In genomic region chr3:44762690-44763089, GRCh38 we compare ENCODE assay signal across 10 cellular contexts. TPM values are rescaled to one million over a fixed set of nuclear protein-coding genes. Genes with fewer than 3 reads are reported as not detected.
DNase-seq lines count a peak whose midpoint lies in the region; ATAC-seq and TF ChIP-seq lines count a peak whose summit lies in the region.
"Had no signal": no experiment of that assay in that cellular context is flagged by ENCODE, and none has a peak within 500 bp of the region (broad histone marks: within the 10 kb centered on the region; RNA-seq: fewer than 3 reads in every experiment).

No MANE protein-coding gene starts in this region.

- peaks cover 43% of the 10 kb centered on the region for H3K79me2 ChIP-seq in smooth muscle cell (ENCODE audit: low read depth)

- H3K9me3 Mint-ChIP-seq in activated T-cell treated with anti-CD3 and anti-CD28 coated beads, Interleukin-2, amount 50 U/mL, for 72 hours = peaks cover 3 to 4% of the 10 kb centered on the region in 2 donors
- H3K9me3 Mint-ChIP-seq in T-cell = peaks cover 4 to 11% (median 4%) of the 10 kb centered on the region in 3 donors

- H3K9ac ChIP-seq in smooth muscle cell (ENCODE audit: low read depth) = no peak overlapping the region

- 38% methylated on average over 5 of the region's 5 CpGs for WGBS in smooth muscle cell (ENCODE audit: low lambda C conversion rate)

- H3K4me1 Mint-ChIP-seq in activated T-cell treated with anti-CD3 and anti-CD28 coated beads, Interleukin-2, amount 50 U/mL, for 72 hours (ENCODE audit: low read depth) = peaks cover 29% of the 10 kb centered on the region
- peaks cover 26 to 30% (median 27%) of the 10 kb centered on the region in 3 donors for H3K4me1 Mint-ChIP-seq in T-cell

- POLR2A ChIA-PET in T-cell (lab: Charles Lee) = interaction anchor here (0.7 kb wide), 2 partner anchors 243 to 424 kb away, joined by 3 to 5 read pairs; partner anchors contain the start of gene TCAIM (in 1 of the 2)

- no peaks in the 10 kb centered on the region for H3K27me3 ChIP-seq in smooth muscle cell (ENCODE audit: low read depth)

- CTCF ChIA-PET in T-cell (lab: Charles Lee) = interaction anchor here (0.7 to 1.2 kb wide), 2 partner anchors 33 to 100 kb away, joined by 5 to 7 read pairs; partner anchors contain the start of gene ZNF501 (in 1 of the 2)

- peak overlapping the region; percentile 91 for H2AFZ ChIP-seq in smooth muscle cell (ENCODE audit: low read depth)

- peaks cover 14% of the 10 kb centered on the region for H3K4me1 ChIP-seq in smooth muscle cell (ENCODE audit: low read depth)

- no peak for TF ChIP-seq CTCF in fibroblast of mammary gland (conservative IDR thresholded peaks at IDR 0.05; ENCODE audit: control insufficient read depth, insufficient read depth, low read depth, low read length)
- no peak for TF ChIP-seq CTCF in smooth muscle cell (IDR thresholded peaks at IDR 0.05; ENCODE audit: borderline replicate concordance, insufficient read depth, poor library complexity, severe bottlenecking)
- no peak for TF ChIP-seq CTCF in omental fat pad (IDR thresholded peaks at IDR 0.05)

- H4K20me1 ChIP-seq in smooth muscle cell (ENCODE audit: low read depth) = no peaks in the 10 kb centered on the region

- H3K27me3 Mint-ChIP-seq in activated T-cell treated with anti-CD3 and anti-CD28 coated beads, Interleukin-2, amount 50 U/mL, for 72 hours (ENCODE audit: low read depth) = no peaks in the 10 kb centered on the region
- H3K27me3 Mint-ChIP-seq in T-cell = no peaks in the 10 kb centered on the region

- no peak overlapping the region for H3K27ac ChIP-seq in smooth muscle cell (ENCODE audit: low read depth)

- H3K4me3 ChIP-seq in fibroblast of mammary gland (ENCODE audit: control insufficient read depth, low read depth, low read length) (peak overlapping the region; percentile 94), smooth muscle cell (peak overlapping the region; percentile 94)

- H3K4me3 Mint-ChIP-seq in activated T-cell treated with anti-CD3 and anti-CD28 coated beads, Interleukin-2, amount 50 U/mL, for 72 hours = peak overlapping the region; percentile 90 to 98
- H3K4me3 Mint-ChIP-seq in T-cell = peak overlapping the region; percentile 85 to 89 (median 85)

- ATAC-seq in activated T-cell treated with anti-CD3 and anti-CD28 coated beads, Interleukin-2, amount 50 U/mL, for 72 hours (replicated peaks in 1 of 2) = no peak
- ATAC-seq in T-cell (replicated peaks in 1 of 4) (no peak), omental fat pad (ENCODE audit: low FRiP score) (no peak), GM21390 (IDR thresholded peaks at IDR 0.05; ENCODE audit: unreplicated experiment) (no peak)

- peaks cover 21 to 59% of the 10 kb centered on the region in 2 donors for H3K36me3 Mint-ChIP-seq in activated T-cell treated with anti-CD3 and anti-CD28 coated beads, Interleukin-2, amount 50 U/mL, for 72 hours (ENCODE audit: insufficient read depth in 2 of 2)
- peaks cover 19% of the 10 kb centered on the region for H3K36me3 Mint-ChIP-seq in T-cell

- no peaks in the 10 kb centered on the region for H3F3A ChIP-seq in smooth muscle cell (ENCODE audit: low read depth)

- H3K36me3 ChIP-seq in smooth muscle cell (ENCODE audit: low read depth) = no peaks in the 10 kb centered on the region

- DNase-seq in activated T-cell treated with anti-CD3 and anti-CD28 coated beads, Interleukin-2, amount 50 U/mL, for 72 hours = no peak
- DNase-seq in activated T-cell treated with anti-CD3 and anti-CD28 coated beads, Interleukin-2, amount 50 U/mL, for 1 hour = no peak
- DNase-seq in T-cell (no peak), fibroblast of mammary gland (ENCODE audit: low read depth) (no peak), smooth muscle cell (lab: John Stamatoyannopoulos, UW; ENCODE audit: unreplicated experiment) (no peak), omental fat pad (ENCODE audit: low spot score) (no peak), putamen (ENCODE audit: low spot score) (no peak)
- DNase-seq: stimulated activated CD4-positive, alpha-beta T cell treated with anti-CD3 and anti-CD28 coated beads, Interleukin-4, amount 100 ng/mL, for 24 hours had no signal

- peak overlapping the region; percentile 93 for H3K4me2 ChIP-seq in smooth muscle cell

- H3K9me3 ChIP-seq in smooth muscle cell (replicated peaks; ENCODE audit: low read depth) = no peaks in the 10 kb centered on the region

- H3K27ac Mint-ChIP-seq in activated T-cell treated with anti-CD3 and anti-CD28 coated beads, Interleukin-2, amount 50 U/mL, for 72 hours = peak overlapping the region; percentile 95
- H3K27ac Mint-ChIP-seq in T-cell = no peak overlapping the region

RNA-seq across cellular contexts. Expression of gene KIF15, which starts 1.1 kb away (rescaled TPM):
- total RNA-seq in activated T-cell treated with anti-CD3 and anti-CD28 coated beads, Interleukin-2, amount 50 U/mL, for 72 hours = 10 to 100 TPM; 32.4 to 40.1 TPM
- total RNA-seq in T-cell (under 1 TPM; 0.26 to 0.82 (median 0.43) TPM), smooth muscle cell (5.7 and 6.2 TPM in 2 replicates), omental fat pad (1 to 10 TPM in 2 of 4 donors, under 1 TPM in 2; 0.44 to 1.7 (median 1.1) TPM)
- polyA plus RNA-seq in smooth muscle cell = 1.8 and 2.8 TPM in 2 replicates

RNA-seq across cellular contexts. Expression of gene KIAA1143, which starts 1.3 kb away (rescaled TPM):
- 10 to 100 TPM; 27.1 to 28.4 TPM for total RNA-seq in activated T-cell treated with anti-CD3 and anti-CD28 coated beads, Interleukin-2, amount 50 U/mL, for 72 hours
- 10 to 100 TPM; 28.5 to 32.8 (median 29.9) TPM for total RNA-seq in T-cell
- 24.5 and 27.0 TPM in 2 replicates for total RNA-seq in smooth muscle cell
- polyA plus RNA-seq in smooth muscle cell = 12.1 and 12.2 TPM in 2 replicates
- total RNA-seq in omental fat pad = 10 to 100 TPM; 16.8 to 26.0 (median 20.7) TPM

RNA-seq across cellular contexts. Expression of gene ZNF501, which starts 33.3 kb away (rescaled TPM):
- 1 to 10 TPM; 3.6 to 6.2 TPM for total RNA-seq in activated T-cell treated with anti-CD3 and anti-CD28 coated beads, Interleukin-2, amount 50 U/mL, for 72 hours
- 1 to 10 TPM in 4 of 5 donors, under 1 TPM in 1; 0.65 to 7.5 (median 4.6) TPM for total RNA-seq in T-cell
- 2.8 and 2.9 TPM in 2 replicates for total RNA-seq in smooth muscle cell
- polyA plus RNA-seq in smooth muscle cell = 1.5 and 2.7 TPM in 2 replicates
- 1 to 10 TPM; 1.9 to 5.4 (median 2.7) TPM for total RNA-seq in omental fat pad
- total RNA-seq: HT1080 had no signal

RNA-seq across cellular contexts. Expression of gene ZNF502, which starts 50.2 kb away (rescaled TPM):
- total RNA-seq in activated T-cell treated with anti-CD3 and anti-CD28 coated beads, Interleukin-2, amount 50 U/mL, for 72 hours = 1 to 10 TPM in 1 of 2 donors, under 1 TPM in 1; 1.00 to 2.3 TPM
- total RNA-seq in T-cell (1 to 10 TPM; 1.9 to 4.6 (median 2.7) TPM), smooth muscle cell (2.0 and 2.1 TPM in 2 replicates), omental fat pad (1 to 10 TPM; 3.3 to 7.3 (median 6.0) TPM)
- 0.47 and 0.72 TPM in 2 replicates for polyA plus RNA-seq in smooth muscle cell
